Comparison of ENCODE assay signal across 37 cellular contexts in the genomic region with DNA sequence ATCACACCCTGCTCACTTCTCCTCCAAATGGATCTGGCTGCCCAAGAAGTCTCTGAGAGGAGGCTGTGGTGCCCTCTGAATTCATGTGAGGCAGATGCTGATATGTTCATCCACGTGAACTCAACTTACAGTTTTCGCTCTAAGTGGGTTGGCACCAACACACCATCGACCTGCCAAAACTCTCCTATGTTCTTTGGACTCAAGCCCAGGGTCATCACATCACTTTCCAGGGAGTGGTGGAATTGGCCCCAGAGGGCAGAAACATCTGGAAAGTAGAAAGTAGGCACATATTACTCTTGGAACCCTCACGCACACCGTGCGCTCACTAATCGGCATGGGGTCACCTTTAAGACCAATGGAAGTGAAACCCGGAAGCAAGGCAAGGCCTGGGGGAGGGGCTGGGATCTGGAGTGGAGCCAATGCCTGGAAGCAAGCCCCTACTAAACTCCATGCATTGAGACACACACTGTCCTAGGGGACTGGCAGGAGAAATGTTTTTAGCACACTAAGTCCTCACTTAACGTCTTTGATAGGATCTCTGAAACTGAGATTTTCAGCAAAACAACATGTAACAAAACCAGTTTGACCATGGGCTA. TPM values are rescaled to one million over a fixed set of nuclear protein-coding genes. Genes with fewer than 3 reads are reported as not detected.
DNase-seq lines count a peak whose midpoint lies in the region; ATAC-seq and TF ChIP-seq lines count a peak whose summit lies in the region.
"Had no signal": no experiment of that assay in that cellular context is flagged by ENCODE, and none has a peak within 500 bp of the region (broad histone marks: within the 10 kb centered on the region; RNA-seq: fewer than 3 reads in every experiment).

No MANE protein-coding gene starts in this region.

- peaks cover 30% of the 10 kb centered on the region for H3K4me1 Mint-ChIP-seq in chondrocyte (ENCODE audit: low read depth)
- no peaks in the 10 kb centered on the region for H3K4me1 Mint-ChIP-seq in activated T-cell treated with anti-CD3 and anti-CD28 coated beads, Interleukin-2, amount 50 U/mL, for 4 hours (ENCODE audit: low read depth)
- H3K4me1 Mint-ChIP-seq: activated naive CD4-positive, alpha-beta T cell treated with anti-CD3 and anti-CD28 coated beads, Interleukin-2, amount 50 U/mL, for 24 hours; natural killer cell had no signal

- H3K4me3 Mint-ChIP-seq in chondrocyte (ENCODE audit: unreplicated experiment) = no peak overlapping the region
- no peak overlapping the region for H3K4me3 Mint-ChIP-seq in activated T-cell treated with anti-CD3 and anti-CD28 coated beads, Interleukin-2, amount 50 U/mL, for 4 hours
- H3K4me3 Mint-ChIP-seq: activated CD8-positive, alpha-beta T cell treated with anti-CD3 and anti-CD28 coated beads, Interleukin-2, amount 10 ng/mL, durations not matched to agents 7 days and 5 days; activated naive CD4-positive, alpha-beta T cell treated with anti-CD3 and anti-CD28 coated beads, Interleukin-2, amount 50 U/mL, for 24 hours; natural killer cell; type B pancreatic cell had no signal

- no peak overlapping the region for H3K4me3 ChIP-seq in heart left ventricle
- H3K4me3 ChIP-seq: GM23248, lower lobe of right lung, mucosa of descending colon, psoas muscle had no signal

- no peaks in the 10 kb centered on the region for H3K27me3 ChIP-seq in heart left ventricle
- H3K27me3 ChIP-seq: brain microvascular endothelial cell had no signal

- no peak for TF ChIP-seq POLR2A in heart left ventricle (IDR thresholded peaks at IDR 0.05)

- peak overlapping the region in 2 of 12 donors; percentile 7 to 35 for H3K27ac ChIP-seq in heart left ventricle
- H3K27ac ChIP-seq: brain microvascular endothelial cell, GM23248, lower lobe of right lung, psoas muscle, VCaP had no signal

- peaks cover 0 to 27% (median 20%) of the 10 kb centered on the region in 12 donors for H3K4me1 ChIP-seq in heart left ventricle

- WGBS in heart left ventricle, 4 donors = 19 to 24% (median 21%) methylated on average over 9 of the region's 9 CpGs

- H3K27ac Mint-ChIP-seq in chondrocyte (ENCODE audit: unreplicated experiment) = peak overlapping the region; percentile 33
- H3K27ac Mint-ChIP-seq: activated CD8-positive, alpha-beta T cell treated with anti-CD3 and anti-CD28 coated beads, Interleukin-2, amount 10 ng/mL, durations not matched to agents 7 days and 5 days; activated naive CD4-positive, alpha-beta T cell treated with anti-CD3 and anti-CD28 coated beads, Interleukin-2, amount 50 U/mL, for 24 hours; activated T-helper 2 cell treated with anti-CD3 and anti-CD28 coated beads, Interferon-gamma antibody, Interleukin-2, Interleukin-4, amounts not matched to agents 10 μg/mL and 5 μg/mL and 100 μg/mL, durations not matched to agents 14 hours and 24 hours and 36 hours; natural killer cell; type B pancreatic cell had no signal

- no peak for TF ChIP-seq CTCF in chondrocyte (IDR thresholded peaks at IDR 0.05)
- no peak for TF ChIP-seq CTCF in heart left ventricle (IDR thresholded peaks at IDR 0.05)

- peak; percentile 75 for DNase-seq in NCI-H2029 (lab: John Stamatoyannopoulos, UW)
- no peak for DNase-seq in chondrocyte (ENCODE audit: low spot score)
- DNase-seq in heart left ventricle = peak in 3 of 5 donors; percentile 41 to 64 (median 52)
- DNase-seq in sciatic nerve (ENCODE audit: low spot score) = no peak
- no peak for DNase-seq in activated T-cell treated with anti-CD3 and anti-CD28 coated beads, Interleukin-2, amount 50 U/mL, for 4 hours
- DNase-seq in NCI-H526 treated with DMSO at 0.1 percent for 48 hours (lab: John Stamatoyannopoulos, UW) = no peak
- DNase-seq: activated CD4-positive, alpha-beta T cell treated with anti-CD3 and anti-CD28 coated beads for 4 hours; activated CD8-positive, alpha-beta T cell treated with anti-CD3 and anti-CD28 coated beads, Interleukin-2, amount 10 ng/mL, durations not matched to agents 7 days and 5 days; amniotic stem cell; brain microvascular endothelial cell; C1 segment of cervical spinal cord; DMS53; effector memory CD4-positive, alpha-beta T cell; foreskin fibroblast; GM23248; head of caudate nucleus; IMR-90; kidney; lower lobe of right lung; mucosa of descending colon; natural killer cell; NCI-H1105; NCI-H187 treated with DMSO at 0.1 percent for 48 hours; NCI-H2227 treated with DMSO at 0.1 percent for 48 hours; NCI-H526; nucleus accumbens; stimulated activated CD4-positive, alpha-beta T cell treated with anti-CD3 and anti-CD28 coated beads, Interleukin-15, amount 100 ng/mL, for 24 hours; stimulated activated CD4-positive, alpha-beta T cell treated with anti-CD3 and anti-CD28 coated beads, Interleukin-4, amount 100 ng/mL, for 4 hours; T1000 had no signal

- no peaks in the 10 kb centered on the region for H3K36me3 Mint-ChIP-seq in chondrocyte (ENCODE audit: low read depth)
- no peaks in the 10 kb centered on the region for H3K36me3 Mint-ChIP-seq in activated T-cell treated with anti-CD3 and anti-CD28 coated beads, Interleukin-2, amount 50 U/mL, for 4 hours (ENCODE audit: insufficient read depth)
- H3K36me3 Mint-ChIP-seq: activated naive CD4-positive, alpha-beta T cell treated with anti-CD3 and anti-CD28 coated beads, Interleukin-2, amount 50 U/mL, for 24 hours; natural killer cell; type B pancreatic cell had no signal

- no peaks in the 10 kb centered on the region for H3K9me3 ChIP-seq in heart left ventricle
- H3K9me3 ChIP-seq: lower lobe of right lung, mucosa of descending colon, psoas muscle had no signal

- H3K36me3 ChIP-seq in heart left ventricle = no peaks in the 10 kb centered on the region
- H3K36me3 ChIP-seq: brain microvascular endothelial cell, lower lobe of right lung had no signal

- H3K27me3 Mint-ChIP-seq in chondrocyte (ENCODE audit: low read depth) = no peaks in the 10 kb centered on the region
- H3K27me3 Mint-ChIP-seq in activated T-cell treated with anti-CD3 and anti-CD28 coated beads, Interleukin-2, amount 50 U/mL, for 4 hours (ENCODE audit: low read depth) = peaks cover 4% of the 10 kb centered on the region
- H3K27me3 Mint-ChIP-seq: activated naive CD4-positive, alpha-beta T cell treated with anti-CD3 and anti-CD28 coated beads, Interleukin-2, amount 50 U/mL, for 24 hours had no signal

- ATAC-seq in heart left ventricle = peak in 3 of 4 donors; percentile 38 to 53 (median 38)
- peak; percentile 27 for ATAC-seq in sciatic nerve
- no peak for ATAC-seq in GM18520 (IDR thresholded peaks at IDR 0.05; ENCODE audit: unreplicated experiment)
- no peak for ATAC-seq in activated T-cell treated with anti-CD3 and anti-CD28 coated beads, Interleukin-2, amount 50 U/mL, for 4 hours
- ATAC-seq: activated CD8-positive, alpha-beta T cell treated with anti-CD3 and anti-CD28 coated beads, Interleukin-2, amount 10 ng/mL, durations not matched to agents 7 days and 5 days; lower lobe of right lung; mucosa of descending colon; natural killer cell; psoas muscle had no signal

- H3K9me3 Mint-ChIP-seq in chondrocyte (ENCODE audit: low read depth) = no peaks in the 10 kb centered on the region
- no peaks in the 10 kb centered on the region for H3K9me3 Mint-ChIP-seq in activated T-cell treated with anti-CD3 and anti-CD28 coated beads, Interleukin-2, amount 50 U/mL, for 4 hours
- H3K9me3 Mint-ChIP-seq: activated naive CD4-positive, alpha-beta T cell treated with anti-CD3 and anti-CD28 coated beads, Interleukin-2, amount 50 U/mL, for 24 hours; activated T-helper 2 cell treated with anti-CD3 and anti-CD28 coated beads, Interferon-gamma antibody, Interleukin-2, Interleukin-4, amounts not matched to agents 10 μg/mL and 5 μg/mL and 100 μg/mL, durations not matched to agents 14 hours and 24 hours and 36 hours; natural killer cell had no signal

- intact Hi-C loops in heart left ventricle (cut with DNase I) = loop anchor here in 2 of 10 donors (10.0 kb wide), 2 partner anchors 118 to 278 kb away; no protein-coding TSS in a partner anchor
- intact Hi-C loops in sciatic nerve (cut with DNase I) = no loop called here

RNA-seq across cellular contexts. Expression of a gene that starts 41.4 kb away (rescaled TPM):
- total RNA-seq in chondrocyte (0.31 TPM in 1 of 3 replicates, not detected in the others), heart left ventricle (1 to 10 TPM in 5 of 9 donors, under 1 TPM in 3, not detected in 1; 0.68 to 5.3 (median 1.3) TPM), sciatic nerve (0.53 TPM)
- 1 to 10 TPM in 1 of 2 donors, under 1 TPM in 1; 0.33 to 2.9 TPM for polyA plus RNA-seq in heart left ventricle
- not detected for total RNA-seq in activated T-cell treated with anti-CD3 and anti-CD28 coated beads, Interleukin-2, amount 50 U/mL, for 4 hours
- total RNA-seq: epithelial cell of proximal tubule, IMR-90, lower lobe of right lung, natural killer cell, SK-MEL-5 had no signal

Comparison
In these comparisons a context has a peak if more than half of its experiments do, and no peak if none do; other contexts are left out.
1. DNase-seq: peak in NCI-H2029 (single experiment) and heart left ventricle (3 of 5); none in chondrocyte (single experiment), sciatic nerve (single experiment), activated T-cell treated with anti-CD3 and anti-CD28 coated beads, Interleukin-2, amount 50 U/mL, for 4 hours (single experiment) and NCI-H526 treated with DMSO at 0.1 percent for 48 hours (single experiment).
2. ATAC-seq: peak in heart left ventricle (3 of 4) and sciatic nerve (single experiment); none in GM18520 (single experiment) and activated T-cell treated with anti-CD3 and anti-CD28 coated beads, Interleukin-2, amount 50 U/mL, for 4 hours (0 of 2).